Comparison of ENCODE assay signal across 8 cellular contexts in the genomic region with DNA sequence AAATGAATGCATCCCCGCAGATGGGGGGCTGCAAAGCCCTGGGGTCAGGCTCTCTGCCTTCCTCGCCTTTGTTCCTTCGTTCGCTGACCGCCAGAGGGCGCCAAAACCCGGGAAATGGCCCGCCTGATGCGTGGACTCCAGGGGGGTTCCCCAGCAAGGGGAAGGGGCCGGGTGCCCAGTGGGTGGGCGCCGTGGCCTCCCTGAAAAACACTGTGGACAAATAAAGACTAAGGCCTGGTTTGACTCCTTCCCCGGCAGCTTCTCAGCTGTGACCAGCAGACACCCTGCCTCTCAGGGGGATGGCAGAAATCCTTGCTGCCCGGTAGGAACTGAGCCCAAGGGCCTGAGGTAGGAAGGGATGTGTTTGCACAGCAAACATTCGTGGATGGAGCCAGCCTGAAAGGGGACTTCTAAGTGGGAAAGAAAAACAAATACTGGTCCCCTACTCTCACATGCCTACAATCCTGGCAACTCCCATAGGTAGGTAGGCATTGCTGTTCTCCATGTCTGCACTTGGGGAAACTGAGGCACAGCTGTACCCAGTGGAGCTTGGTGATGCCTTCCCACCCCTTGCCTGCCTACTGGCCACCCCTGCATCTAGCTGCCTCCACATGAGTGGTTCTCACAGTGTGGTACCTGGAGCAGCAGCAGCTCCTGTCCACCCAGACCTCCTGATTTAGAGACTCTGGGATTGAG. TPM values are rescaled to one million over a fixed set of nuclear protein-coding genes. Genes with fewer than 3 reads are reported as not detected.
DNase-seq lines count a peak whose midpoint lies in the region; ATAC-seq, FAIRE-seq and TF ChIP-seq lines count a peak whose summit lies in the region.

No MANE protein-coding gene starts in this region.

- intact Hi-C loops in MCF 10A (cut with micrococcal nuclease) (loop anchor here (1.0 kb wide), 1 partner anchor 432 kb away; no protein-coding TSS in a partner anchor), HepG2 (cut with micrococcal nuclease; ENCODE audit: unreplicated experiment) (loop anchor here (1.0 to 10.0 kb wide), 2 partner anchors 219 to 432 kb away; partner anchors contain the start of gene BNIP1)

- H3K4me1 Mint-ChIP-seq in WTC11 (peaks cover 2% of the 10 kb centered on the region; the same call in 1 of the 2 replicates), MCF 10A (ENCODE audit: insufficient read depth, unreplicated experiment) (peaks cover 38% of the 10 kb centered on the region)

- POLR2A ChIA-PET in WTC11 (lab: Charles Lee) (no interaction called here), MCF 10A (lab: Yijun Ruan, JAX) (interaction anchor here (0.5 to 3.0 kb wide), 9 partner anchors 9 to 246 kb away, joined by 3 to 25 read pairs (median 5); partner anchors contain the start of genes DUSP1 and RPL26L1), HepG2 (lab: Yijun Ruan, JAX) (no interaction called here)

- no peak overlapping the region for H3K27ac ChIP-seq in HL-60 (replicated peaks)
- H3K27ac ChIP-seq in HepG2 (ENCODE audit: extremely low read length, insufficient read depth, low read length) = no peak overlapping the region

- CTCF ChIA-PET in WTC11 (lab: Charles Lee) (interaction anchor here (0.6 to 4.9 kb wide), 5 partner anchors 14 to 245 kb away, joined by 4 to 50 read pairs (median 8); no protein-coding TSS in a partner anchor), MCF 10A (lab: Yijun Ruan, JAX) (interaction anchor here (0.5 to 13.1 kb wide), 61 partner anchors 8 to 1422 kb away, joined by 3 to 604 read pairs (median 4); partner anchors contain the start of genes ATP6V0E1, DUSP1 and RPL26L1), HepG2 (lab: Yijun Ruan, JAX; ENCODE audit: low intra/inter-chr PET ratio, low total read pairs) (interaction anchor here (1.0 to 6.7 kb wide), 8 partner anchors 16 to 234 kb away, joined by 3 to 66 read pairs (median 6); no protein-coding TSS in a partner anchor)

- ATAC-seq in WTC11 (peak; percentile 11; the same call in 1 of the 2 replicates), HepG2 (peak; percentile 29), GM21360 (IDR thresholded peaks at IDR 0.05; ENCODE audit: unreplicated experiment) (no peak), HG03280 (IDR thresholded peaks at IDR 0.05; ENCODE audit: unreplicated experiment) (no peak)

- no peak overlapping the region for H3K9ac ChIP-seq in HepG2 (ENCODE audit: insufficient read depth, low read depth, low read length)

- H3K79me2 ChIP-seq in HepG2 (ENCODE audit: insufficient read depth, low read length) = no peaks in the 10 kb centered on the region

- no peaks in the 10 kb centered on the region for H3K36me3 Mint-ChIP-seq in WTC11
- no peaks in the 10 kb centered on the region for H3K36me3 Mint-ChIP-seq in MCF 10A (ENCODE audit: insufficient read depth, unreplicated experiment)

- H3K27ac Mint-ChIP-seq in WTC11 = no peak overlapping the region
- no peak overlapping the region for H3K27ac Mint-ChIP-seq in MCF 10A (ENCODE audit: low read depth, unreplicated experiment)

- no peak overlapping the region for H3K4me3 ChIP-seq in HL-60 (replicated peaks; ENCODE audit: insufficient read depth, low read length)
- peak overlapping the region in 1 of 3 experiments; percentile 55; a peak in 1 of 6 replicates for H3K4me3 ChIP-seq in HepG2 (replicated peaks in 1 of 3; ENCODE audit: insufficient read depth in 1 of 3, low read depth in 2 of 3, low read length in 3 of 3)

- DNase-seq in Caki2 (ENCODE audit: low read depth) (peak; percentile 57), HL-60 (ENCODE audit: low read depth in 1 of 2, low spot score in 1 of 2) (peak in 1 of 2 experiments; percentile 23), WTC11 (ENCODE audit: low spot score) (peak; percentile 80), MCF 10A (ENCODE audit: unreplicated experiment) (peak; percentile 56), HepG2 (ENCODE audit: low spot score) (no peak)
- DNase-seq in stimulated activated CD8-positive, alpha-beta memory T cell treated with anti-CD3 and anti-CD28 coated beads, Interleukin-15, amount 100 ng/mL, for 1 hour (ENCODE audit: low read depth) = peak; percentile 64

- H4K20me1 ChIP-seq in HepG2 (ENCODE audit: insufficient read depth, low read length) = no peaks in the 10 kb centered on the region

- H3K4me3 Mint-ChIP-seq in WTC11 (no peak overlapping the region), MCF 10A (ENCODE audit: unreplicated experiment) (peak overlapping the region; percentile 32)

- no peak for TF ChIP-seq EP300 in HepG2 (IDR thresholded peaks at IDR 0.05; ENCODE audit: low read depth in 2 of 2, low read length in 2 of 2)
- no peak for TF ChIP-seq EP300 in HepG2 (CRISPR knock-in tag; IDR thresholded peaks at IDR 0.05; ENCODE audit: borderline replicate concordance)

- WGBS in HepG2 (ENCODE audit: low lambda C conversion rate) = 0% methylated on average over 14 of the region's 15 CpGs

- peak; percentile 92 for TF ChIP-seq RAD21 in HepG2 (CRISPR knock-in tag; IDR thresholded peaks at IDR 0.05)

- no peaks in the 10 kb centered on the region for H3K9me3 ChIP-seq in HepG2 (ENCODE audit: low read length)

- BruUV-seq in MCF 10A (replicated peaks; lab: Mats Ljungman, UMichigan) = no TSS peak
- BruUV-seq in HepG2 (replicated peaks; lab: Mats Ljungman, UMichigan) = no TSS peak

- no peak for TF ChIP-seq POLR2A in HepG2 (IDR thresholded peaks at IDR 0.05; ENCODE audit: insufficient read depth in 1 of 2, low read depth in 2 of 2, low read length in 2 of 2)

- H3K27me3 ChIP-seq in HL-60 (ENCODE audit: insufficient read depth, poor library complexity, severe bottlenecking) (peaks cover 3% of the 10 kb centered on the region), HepG2 (ENCODE audit: control insufficient read depth in 1 of 2, insufficient read depth in 2 of 2, low read length in 2 of 2) (no peaks in the 10 kb centered on the region)

- in situ Hi-C loops in Caki2 (cut with HindIII; ENCODE audit: low pct_unique_long_range_greater_than_20kb, low sequenced_read_pairs) = no loop called here
- in situ Hi-C loops in HepG2 (cut with HindIII; ENCODE audit: extremely low pct_ligation_motif_present, low pct_unique_long_range_greater_than_20kb) = loop anchor here (25.0 kb wide), 1 partner anchor 424 kb away; the partner anchor contains the start of gene BNIP1

- FAIRE-seq in HepG2 (lab: Jason Lieb, UNC) = no peak

- H3K27me3 Mint-ChIP-seq in WTC11 (ENCODE audit: low read depth) = peaks cover 12% of the 10 kb centered on the region
- no peaks in the 10 kb centered on the region for H3K27me3 Mint-ChIP-seq in MCF 10A (ENCODE audit: insufficient read depth, unreplicated experiment)

- no peak overlapping the region for H2AFZ ChIP-seq in HepG2 (ENCODE audit: low read length)

- TF ChIP-seq CTCF in HL-60 (IDR thresholded peaks at IDR 0.05; ENCODE audit: insufficient read depth, low read length) = peak; percentile 55
- TF ChIP-seq CTCF in WTC11 (IDR thresholded peaks at IDR 0.05) = peak; percentile 96
- TF ChIP-seq CTCF in MCF 10A (IDR thresholded peaks at IDR 0.05; ENCODE audit: unreplicated experiment) = peak; percentile 100
- TF ChIP-seq CTCF in HepG2 (CRISPR knock-in tag; IDR thresholded peaks at IDR 0.05) = peak; percentile 92

- no peaks in the 10 kb centered on the region for H3K9me3 Mint-ChIP-seq in WTC11
- no peaks in the 10 kb centered on the region for H3K9me3 Mint-ChIP-seq in MCF 10A (ENCODE audit: unreplicated experiment)

- no peaks in the 10 kb centered on the region for H3K36me3 ChIP-seq in HepG2 (replicated peaks in 1 of 2; ENCODE audit: control insufficient read depth in 1 of 2, insufficient read depth in 2 of 2, low read length in 2 of 2)

- H3K4me1 ChIP-seq in HepG2 (ENCODE audit: insufficient read depth, low read length) = peaks cover 57% of the 10 kb centered on the region

- H3K4me2 ChIP-seq in HepG2 (ENCODE audit: low read depth, low read length) = peak overlapping the region; percentile 69

TF ChIP-seq in WTC11, 78 proteins besides CTCF, POLR2A, EP300 and RAD21:
- TF ChIP-seq GTF2I (CRISPR knock-in tag; conservative IDR thresholded peaks at IDR 0.05) (no peak), NFE2L1 (CRISPR knock-in tag; IDR thresholded peaks at IDR 0.05) (no peak), ZNF423 (CRISPR knock-in tag; IDR thresholded peaks at IDR 0.05) (peak; percentile 76)

TF ChIP-seq in HepG2, 621 proteins besides CTCF, POLR2A, EP300 and RAD21 (continues in another document):
- TF ChIP-seq RXRB (CRISPR knock-in tag; IDR thresholded peaks at IDR 0.05; ENCODE audit: borderline replicate concordance) = 0 out of 2 replicates have a peak, but pooled peaks have one; percentile 34
- TF ChIP-seq NONO (IDR thresholded peaks at IDR 0.05) = no peak
- TF ChIP-seq NONO (CRISPR knock-in tag; conservative IDR thresholded peaks at IDR 0.05) = 0 out of 2 replicates have a peak, but pooled peaks have one; percentile 24

RNA-seq across cellular contexts. Expression of gene DUSP1, which starts 57.7 kb away (rescaled TPM):
- total RNA-seq in Caki2 (2014; rRNA removed; shearing (Covaris generic); ENCODE audit: low replicate concordance) = 143 and 159 TPM in 2 replicates
- total RNA-seq in WTC11 (2021) = 9.5 to 12.4 TPM (median 11.0 TPM) in 3 replicates
- total RNA-seq in MCF 10A (2022) = 594 and 611 TPM in 2 replicates
- 18.0 and 27.1 TPM in 2 replicates for total RNA-seq in HepG2 (2016; rRNA removed; fragmentation: Illumina TruSeq; extraction: Trizol)
- total RNA-seq in HepG2 (2016; cell fraction: cytosol; rRNA removed; fragmentation: Illumina TruSeq; extraction: Trizol; ENCODE audit: low read depth) = 7.1 and 7.8 TPM in 2 replicates
- total RNA-seq in HepG2 (2016; cell fraction: insoluble cytoplasmic fraction; rRNA removed; fragmentation: Illumina TruSeq; extraction: Trizol) = 15.8 and 29.9 TPM in 2 replicates
- total RNA-seq in HepG2 (2016; cell fraction: membrane; rRNA removed; fragmentation: Illumina TruSeq; extraction: Trizol) = 14.2 and 16.6 TPM in 2 replicates
- total RNA-seq in HepG2 (2016; cell fraction: nucleus; rRNA removed; fragmentation: Illumina TruSeq; extraction: Trizol) = 53.7 and 56.5 TPM in 2 replicates
- polyA plus RNA-seq in HepG2 (2011; rRNA removed) = 55.5 and 79.2 TPM in 2 replicates
- polyA plus RNA-seq in HepG2 (2011; cell fraction: cytosol; rRNA removed) = 59.1 and 69.7 TPM in 2 replicates
- polyA plus RNA-seq in HepG2 (2011; cell fraction: nucleus; rRNA removed) = 85.1 and 113 TPM in 2 replicates
- polyA plus RNA-seq in HepG2 (2012) = 48.1 and 56.6 TPM in 2 replicates
- polyA plus RNA-seq in HepG2 (2016; cell fraction: cytosol; fragmentation: Illumina TruSeq; extraction: Trizol; ENCODE audit: low read depth) = 4.7 and 6.0 TPM in 2 replicates
- 17.2 and 23.0 TPM in 2 replicates for polyA plus RNA-seq in HepG2 (2016; cell fraction: insoluble cytoplasmic fraction; fragmentation: Illumina TruSeq; extraction: Trizol; ENCODE audit: low read depth)
- 9.3 and 9.4 TPM in 2 replicates for polyA plus RNA-seq in HepG2 (2016; cell fraction: membrane; fragmentation: Illumina TruSeq; extraction: Trizol; ENCODE audit: low read depth)
- 63.2 and 85.8 TPM in 2 replicates for polyA plus RNA-seq in HepG2 (2016; cell fraction: nucleus; fragmentation: Illumina TruSeq; extraction: Trizol; ENCODE audit: insufficient read depth, low read depth)
- 142 and 198 TPM in 2 replicates for polyA minus RNA-seq in HepG2 (2011; rRNA and poly(A)+ RNA removed; ENCODE audit: low replicate concordance)
- 72.5 and 80.5 TPM in 2 replicates for polyA minus RNA-seq in HepG2 (2011; cell fraction: cytosol; rRNA and poly(A)+ RNA removed)
- 95.3 and 131 TPM in 2 replicates for polyA minus RNA-seq in HepG2 (2011; cell fraction: nucleus; rRNA and poly(A)+ RNA removed)

Comparison
In these comparisons a context has a peak if more than half of its experiments do, and no peak if none do; other contexts are left out.
1. ATAC-seq: peak in WTC11 (single experiment) and HepG2 (single experiment); none in GM21360 (single experiment) and HG03280 (single experiment).
2. Peak in every context shown above with its lines, with median percentiles within 50 percentile points of each other: CTCF ChIP-seq.